ENCODE assay signal across 1 cellular context in genomic region chr22:40813912-40814315, GRCh38.
TF ChIP-seq lines count a peak whose summit lies in the region.

No MANE protein-coding gene starts in this region.

TF ChIP-seq in K562, 482 proteins besides CTCF, POLR2A, EP300 and RAD21 (continues in another document):
- TF ChIP-seq, protein P1, sequence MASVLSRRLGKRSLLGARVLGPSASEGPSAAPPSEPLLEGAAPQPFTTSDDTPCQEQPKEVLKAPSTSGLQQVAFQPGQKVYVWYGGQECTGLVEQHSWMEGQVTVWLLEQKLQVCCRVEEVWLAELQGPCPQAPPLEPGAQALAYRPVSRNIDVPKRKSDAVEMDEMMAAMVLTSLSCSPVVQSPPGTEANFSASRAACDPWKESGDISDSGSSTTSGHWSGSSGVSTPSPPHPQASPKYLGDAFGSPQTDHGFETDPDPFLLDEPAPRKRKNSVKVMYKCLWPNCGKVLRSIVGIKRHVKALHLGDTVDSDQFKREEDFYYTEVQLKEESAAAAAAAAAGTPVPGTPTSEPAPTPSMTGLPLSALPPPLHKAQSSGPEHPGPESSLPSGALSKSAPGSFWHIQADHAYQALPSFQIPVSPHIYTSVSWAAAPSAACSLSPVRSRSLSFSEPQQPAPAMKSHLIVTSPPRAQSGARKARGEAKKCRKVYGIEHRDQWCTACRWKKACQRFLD (CRISPR knock-in tag; IDR thresholded peaks at IDR 0.05) = peak; percentile 100
- TF ChIP-seq ESRRB (CRISPR knock-in tag; IDR thresholded peaks at IDR 0.05; ENCODE audit: borderline replicate concordance) (peak; percentile 90), ZKSCAN8 (CRISPR knock-in tag; IDR thresholded peaks at IDR 0.05) (peak; percentile 99), ARID1B (IDR thresholded peaks at IDR 0.05) (peak; percentile 99), HNRNPUL1 (IDR thresholded peaks at IDR 0.05; ENCODE audit: low read length) (no peak), NR2C1 (IDR thresholded peaks at IDR 0.05) (no peak), NR2C1 (tag; IDR thresholded peaks at IDR 0.05) (peak; percentile 98), WHSC1 (IDR thresholded peaks at IDR 0.05; ENCODE audit: low read length) (no peak), NONO (IDR thresholded peaks at IDR 0.05; ENCODE audit: low read depth in 2 of 2, low read length in 1 of 2) (0 out of 4 replicates have a peak, but pooled peaks of 1 of the 2 experiments have one; percentile 15), PKNOX1 (IDR thresholded peaks at IDR 0.05) (peak; percentile 84), KLF1 (tag; IDR thresholded peaks at IDR 0.05) (peak; percentile 86), RHOXF2B (CRISPR knock-in tag; conservative IDR thresholded peaks at IDR 0.05) (peak; percentile 97), GMEB1 (CRISPR knock-in tag; IDR thresholded peaks at IDR 0.05) (peak; percentile 89), MAFG (tag; conservative IDR thresholded peaks at IDR 0.05) (peak; percentile 89), ZNF764 (CRISPR knock-in tag; IDR thresholded peaks at IDR 0.05; ENCODE audit: low read depth) (peak; percentile 40; the same call in 1 of the 2 replicates), THAP7 (CRISPR knock-in tag; IDR thresholded peaks at IDR 0.05) (peak; percentile 76; the same call in 1 of the 2 replicates), ZNF263 (CRISPR knock-in tag; IDR thresholded peaks at IDR 0.05; ENCODE audit: borderline replicate concordance) (no peak), HDAC3 (IDR thresholded peaks at IDR 0.05; ENCODE audit: borderline replicate concordance, partially characterized antibody) (peak; percentile 84), FOSL1 (tag; conservative IDR thresholded peaks at IDR 0.05) (peak; percentile 82), KLF6 (CRISPR knock-in tag; IDR thresholded peaks at IDR 0.05; ENCODE audit: borderline replicate concordance) (peak; percentile 100), BACH1 (tag; IDR thresholded peaks at IDR 0.05) (peak; percentile 98), ZNF324 (CRISPR knock-in tag; IDR thresholded peaks at IDR 0.05) (peak; percentile 96), RNF219 (CRISPR knock-in tag; IDR thresholded peaks at IDR 0.05) (peak; percentile 91), HDAC2 (IDR thresholded peaks at IDR 0.05) (peak; percentile 89), ZNF175 (CRISPR knock-in tag; IDR thresholded peaks at IDR 0.05; ENCODE audit: low read depth) (peak; percentile 100), ZBTB49 (CRISPR knock-in tag; IDR thresholded peaks at IDR 0.05; ENCODE audit: borderline replicate concordance) (no peak), MTA1 (IDR thresholded peaks at IDR 0.05; ENCODE audit: borderline replicate concordance) (peak; percentile 93), ZNF57 (CRISPR knock-in tag; IDR thresholded peaks at IDR 0.05) (peak; percentile 96), HDAC8 (tag; IDR thresholded peaks at IDR 0.05) (peak; percentile 99), YBX1 (IDR thresholded peaks at IDR 0.05) (no peak), ETV5 (CRISPR knock-in tag; IDR thresholded peaks at IDR 0.05; ENCODE audit: low read depth) (no peak), HEY1 (CRISPR knock-in tag; IDR thresholded peaks at IDR 0.05; ENCODE audit: borderline replicate concordance) (peak; percentile 98), BRF1 (IDR thresholded peaks at IDR 0.05; ENCODE audit: borderline replicate concordance, extremely low read depth, insufficient read length) (no peak), ILK (tag; IDR thresholded peaks at IDR 0.05; ENCODE audit: borderline replicate concordance, low read depth) (peak; percentile 96), TOE1 (IDR thresholded peaks at IDR 0.05; ENCODE audit: borderline replicate concordance) (0 out of 2 replicates have a peak, but pooled peaks have one; percentile 16), TOE1 (CRISPR knock-in tag; IDR thresholded peaks at IDR 0.05; ENCODE audit: borderline replicate concordance, low read depth) (no peak), SOX6 (IDR thresholded peaks at IDR 0.05) (peak; percentile 92), ERF (CRISPR knock-in tag; IDR thresholded peaks at IDR 0.05) (peak; percentile 98), SMARCE1 (IDR thresholded peaks at IDR 0.05) (peak; percentile 98), NR2C2 (CRISPR knock-in tag; IDR thresholded peaks at IDR 0.05) (no peak), NR2C2 (tag; IDR thresholded peaks at IDR 0.05) (peak; percentile 91), HIVEP1 (CRISPR knock-in tag; IDR thresholded peaks at IDR 0.05) (peak; percentile 99), KDM2B (CRISPR knock-in tag; IDR thresholded peaks at IDR 0.05) (peak; percentile 100), ZNF518B (CRISPR knock-in tag; IDR thresholded peaks at IDR 0.05) (peak; percentile 88), NR2F6 (CRISPR knock-in tag; IDR thresholded peaks at IDR 0.05) (peak; percentile 98), VEZF1 (CRISPR knock-in tag; IDR thresholded peaks at IDR 0.05) (peak; percentile 87), TCF3 (CRISPR knock-in tag; IDR thresholded peaks at IDR 0.05) (peak; percentile 96), KLF16 (IDR thresholded peaks at IDR 0.05) (peak; percentile 94), ZNF347 (CRISPR knock-in tag; IDR thresholded peaks at IDR 0.05; ENCODE audit: low read depth) (peak; percentile 97), ZNF354B (CRISPR knock-in tag; IDR thresholded peaks at IDR 0.05) (peak; percentile 99), CBFA2T2 (conservative IDR thresholded peaks at IDR 0.05) (peak; percentile 97), JUNB (CRISPR knock-in tag; conservative IDR thresholded peaks at IDR 0.05) (peak; percentile 73), ZNF316 (IDR thresholded peaks at IDR 0.05) (no peak), TARDBP (IDR thresholded peaks at IDR 0.05) (peak; percentile 73; the same call in 1 of the 2 replicates), NBN (IDR thresholded peaks at IDR 0.05; ENCODE audit: low read depth) (peak; percentile 95; the same call in 1 of the 2 replicates)
- TF ChIP-seq, protein P2, sequence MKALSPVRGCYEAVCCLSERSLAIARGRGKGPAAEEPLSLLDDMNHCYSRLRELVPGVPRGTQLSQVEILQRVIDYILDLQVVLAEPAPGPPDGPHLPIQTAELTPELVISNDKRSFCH (CRISPR knock-in tag; IDR thresholded peaks at IDR 0.05) = peak; percentile 99
- TF ChIP-seq, protein P2 (tag; IDR thresholded peaks at IDR 0.05) = peak; percentile 100
- TF ChIP-seq, protein P3, sequence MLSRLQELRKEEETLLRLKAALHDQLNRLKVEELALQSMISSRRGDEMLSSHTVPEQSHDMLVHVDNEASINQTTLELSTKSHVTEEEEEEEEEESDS (CRISPR knock-in tag; IDR thresholded peaks at IDR 0.05) = peak; percentile 87
- TF ChIP-seq, protein P4, sequence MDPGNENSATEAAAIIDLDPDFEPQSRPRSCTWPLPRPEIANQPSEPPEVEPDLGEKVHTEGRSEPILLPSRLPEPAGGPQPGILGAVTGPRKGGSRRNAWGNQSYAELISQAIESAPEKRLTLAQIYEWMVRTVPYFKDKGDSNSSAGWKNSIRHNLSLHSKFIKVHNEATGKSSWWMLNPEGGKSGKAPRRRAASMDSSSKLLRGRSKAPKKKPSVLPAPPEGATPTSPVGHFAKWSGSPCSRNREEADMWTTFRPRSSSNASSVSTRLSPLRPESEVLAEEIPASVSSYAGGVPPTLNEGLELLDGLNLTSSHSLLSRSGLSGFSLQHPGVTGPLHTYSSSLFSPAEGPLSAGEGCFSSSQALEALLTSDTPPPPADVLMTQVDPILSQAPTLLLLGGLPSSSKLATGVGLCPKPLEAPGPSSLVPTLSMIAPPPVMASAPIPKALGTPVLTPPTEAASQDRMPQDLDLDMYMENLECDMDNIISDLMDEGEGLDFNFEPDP (CRISPR knock-in tag; IDR thresholded peaks at IDR 0.05) = peak; percentile 97
